Comparison of ENCODE assay signal across 8 cellular contexts in genomic region chr1:17125756-17126237, GRCh38. TPM values are rescaled to one million over a fixed set of nuclear protein-coding genes. Genes with fewer than 3 reads are reported as not detected.
DNase-seq lines count a peak whose midpoint lies in the region; ATAC-seq and TF ChIP-seq lines count a peak whose summit lies in the region.

No MANE protein-coding gene starts in this region.

- peak; percentile 93 for TF ChIP-seq CTCF in CD8-positive, alpha-beta T cell (IDR thresholded peaks at IDR 0.05)
- TF ChIP-seq CTCF in HFF-Myc (IDR thresholded peaks at IDR 0.05; ENCODE audit: low read depth, low read length, missing control alignments) = peak; percentile 96

- peak; percentile 62 for ATAC-seq in CD8-positive, alpha-beta T cell
- peak; percentile 87 for ATAC-seq in activated CD8-positive, alpha-beta T cell treated with anti-CD3 and anti-CD28 coated beads, Interleukin-2, amount 10 ng/mL, durations not matched to agents 7 days and 5 days

- H3K27me3 Mint-ChIP-seq in CD8-positive, alpha-beta T cell (ENCODE audit: low read depth) = peaks cover 16% of the 10 kb centered on the region
- peaks cover 10% of the 10 kb centered on the region for H3K27me3 Mint-ChIP-seq in activated CD8-positive, alpha-beta T cell treated with anti-CD3 and anti-CD28 coated beads, Interleukin-2, amount 10 ng/mL, durations not matched to agents 7 days and 5 days (ENCODE audit: low read depth)

- no peak overlapping the region for H3K23ac ChIP-seq in mesendoderm (ENCODE audit: low read length)

- WGBS in mesendoderm (ENCODE audit: extremely low coverage, insufficient coverage, low lambda C conversion rate) = no CpG with 5 or more reads among the region's 16 CpGs

- peaks cover 3% of the 10 kb centered on the region for H3K4me1 ChIP-seq in CD8-positive, alpha-beta T cell (ENCODE audit: insufficient read depth, low read length)
- no peaks in the 10 kb centered on the region for H3K4me1 ChIP-seq in mesendoderm (ENCODE audit: control insufficient read depth, low read depth, low read length)

- no peak overlapping the region for H3K4ac ChIP-seq in mesendoderm (ENCODE audit: low read depth, low read length)

- H2AK5ac ChIP-seq in mesendoderm (ENCODE audit: low read length) = no peak overlapping the region

- no peak overlapping the region for H3K9ac ChIP-seq in mesendoderm (ENCODE audit: low read length)

- H3K36me3 ChIP-seq in CD8-positive, alpha-beta T cell (ENCODE audit: insufficient read depth, low read length) = no peaks in the 10 kb centered on the region
- no peaks in the 10 kb centered on the region for H3K36me3 ChIP-seq in mesendoderm (ENCODE audit: control insufficient read depth, insufficient read depth, low read length)

- no peak overlapping the region for H2BK5ac ChIP-seq in mesendoderm (ENCODE audit: low read length)

- no peak overlapping the region for H3K27ac ChIP-seq in CD8-positive, alpha-beta T cell (ENCODE audit: low read depth, low read length)
- no peak overlapping the region for H3K27ac ChIP-seq in mesendoderm (ENCODE audit: low read depth, low read length)

- H3K18ac ChIP-seq in mesendoderm (ENCODE audit: low read length) = no peak overlapping the region

- peak overlapping the region; percentile 40 for H3K56ac ChIP-seq in mesendoderm (ENCODE audit: low read length)

- H4K5ac ChIP-seq in mesendoderm (ENCODE audit: low read length) = no peak overlapping the region

- no peaks in the 10 kb centered on the region for H3K27me3 ChIP-seq in CD8-positive, alpha-beta T cell (ENCODE audit: insufficient read depth, low read length)
- no peaks in the 10 kb centered on the region for H3K27me3 ChIP-seq in mesendoderm (ENCODE audit: insufficient read depth, low read length, poor library complexity)

- DNase-seq in CD8-positive, alpha-beta T cell = peak; percentile 68 to 89 (median 78)
- DNase-seq in HFF-Myc (ENCODE audit: extremely low read depth, low read depth) (peak; percentile 44), NCI-H82 (lab: John Stamatoyannopoulos, UW) (peak; percentile 90), mesendoderm (peak; percentile 85), cortex of kidney (lab: John Stamatoyannopoulos, UW) (no peak)
- DNase-seq in activated CD8-positive, alpha-beta T cell treated with anti-CD3 and anti-CD28 coated beads, Interleukin-2, amount 10 ng/mL, durations not matched to agents 7 days and 5 days = peak; percentile 86
- peak; percentile 81 for DNase-seq in effector CD4-positive, alpha-beta T cell
- peak; percentile 39 to 56 for DNase-seq in stimulated activated CD8-positive, alpha-beta memory T cell treated with anti-CD3 and anti-CD28 coated beads, Interleukin-15, amount 100 ng/mL, for 4 hours (ENCODE audit: low read depth in 2 of 2)

- H3K4me1 Mint-ChIP-seq in CD8-positive, alpha-beta T cell (ENCODE audit: low read depth) = no peaks in the 10 kb centered on the region
- peaks cover 1% of the 10 kb centered on the region for H3K4me1 Mint-ChIP-seq in activated CD8-positive, alpha-beta T cell treated with anti-CD3 and anti-CD28 coated beads, Interleukin-2, amount 10 ng/mL, durations not matched to agents 7 days and 5 days (ENCODE audit: low read depth)

- H3K9me3 ChIP-seq in CD8-positive, alpha-beta T cell (ENCODE audit: low read length) = no peaks in the 10 kb centered on the region

- H2BK15ac ChIP-seq in mesendoderm (replicated peaks; ENCODE audit: low read depth) = no peak overlapping the region

- no peaks in the 10 kb centered on the region for H3K9me3 Mint-ChIP-seq in CD8-positive, alpha-beta T cell
- no peaks in the 10 kb centered on the region for H3K9me3 Mint-ChIP-seq in activated CD8-positive, alpha-beta T cell treated with anti-CD3 and anti-CD28 coated beads, Interleukin-2, amount 10 ng/mL, durations not matched to agents 7 days and 5 days (ENCODE audit: insufficient read depth)

- CTCF ChIA-PET in CD8-positive, alpha-beta T cell (lab: Charles Lee) = interaction anchor here (0.5 to 14.5 kb wide), 28 partner anchors 10 to 213 kb away, joined by 3 to 322 read pairs (median 4); partner anchors contain the start of genes PADI1 and PADI3
- CTCF ChIA-PET in activated CD8-positive, alpha-beta T cell treated with anti-CD3 and anti-CD28 coated beads, Interleukin-2, amount 10 ng/mL, durations not matched to agents 7 days and 5 days (lab: Charles Lee) = interaction anchor here (0.6 to 5.8 kb wide), 14 partner anchors 10 to 149 kb away, joined by 3 to 80 read pairs (median 4); no protein-coding TSS in a partner anchor

- H3K79me2 ChIP-seq in mesendoderm (ENCODE audit: control insufficient read depth, insufficient read depth, low read length) = no peaks in the 10 kb centered on the region

- no peak overlapping the region for H3K27ac Mint-ChIP-seq in CD8-positive, alpha-beta T cell
- H3K27ac Mint-ChIP-seq in activated CD8-positive, alpha-beta T cell treated with anti-CD3 and anti-CD28 coated beads, Interleukin-2, amount 10 ng/mL, durations not matched to agents 7 days and 5 days = no peak overlapping the region

- H4K8ac ChIP-seq in mesendoderm (ENCODE audit: low read depth, low read length) = no peak overlapping the region

- no peak overlapping the region for H3K4me2 ChIP-seq in mesendoderm (ENCODE audit: low read length)

- intact Hi-C loops in CD8-positive, alpha-beta T cell (cut with DNase I, micrococcal nuclease) = loop anchor here (1.0 to 10.0 kb wide), 4 partner anchors 112 to 282 kb away; no protein-coding TSS in a partner anchor

- H3K4me3 ChIP-seq in CD8-positive, alpha-beta T cell (ENCODE audit: low read depth, low read length) = no peak overlapping the region
- no peak overlapping the region for H3K4me3 ChIP-seq in HFF-Myc (replicated peaks; ENCODE audit: low read depth, low read length)
- no peak overlapping the region for H3K4me3 ChIP-seq in mesendoderm (ENCODE audit: low read length)

- no peak overlapping the region for H2BK120ac ChIP-seq in mesendoderm (ENCODE audit: low read depth, low read length)

- no peaks in the 10 kb centered on the region for H3K36me3 Mint-ChIP-seq in CD8-positive, alpha-beta T cell
- no peaks in the 10 kb centered on the region for H3K36me3 Mint-ChIP-seq in activated CD8-positive, alpha-beta T cell treated with anti-CD3 and anti-CD28 coated beads, Interleukin-2, amount 10 ng/mL, durations not matched to agents 7 days and 5 days (ENCODE audit: low read depth)

- H3K79me1 ChIP-seq in mesendoderm (ENCODE audit: low read length) = no peaks in the 10 kb centered on the region

- POLR2A ChIA-PET in CD8-positive, alpha-beta T cell (lab: Charles Lee) = no interaction called here
- POLR2A ChIA-PET in activated CD8-positive, alpha-beta T cell treated with anti-CD3 and anti-CD28 coated beads, Interleukin-2, amount 10 ng/mL, durations not matched to agents 7 days and 5 days (lab: Charles Lee) = no interaction called here

- no peak overlapping the region for H3K4me3 Mint-ChIP-seq in CD8-positive, alpha-beta T cell
- no peak overlapping the region for H3K4me3 Mint-ChIP-seq in activated CD8-positive, alpha-beta T cell treated with anti-CD3 and anti-CD28 coated beads, Interleukin-2, amount 10 ng/mL, durations not matched to agents 7 days and 5 days

RNA-seq across cellular contexts. Expression of gene PADI2, which starts 6.5 kb away (rescaled TPM):
- total RNA-seq in CD8-positive, alpha-beta T cell = not detected
- not detected for total RNA-seq in activated CD8-positive, alpha-beta T cell treated with anti-CD3 and anti-CD28 coated beads, Interleukin-2, amount 10 ng/mL, durations not matched to agents 7 days and 5 days
- polyA plus RNA-seq in mesendoderm (2013, experiment 1 of 2) = 0.65 TPM
- polyA plus RNA-seq in mesendoderm (2013, experiment 2 of 2) = 0.56 TPM
